15 cellular contexts compared by ENCODE assay signal in the genomic region with DNA sequence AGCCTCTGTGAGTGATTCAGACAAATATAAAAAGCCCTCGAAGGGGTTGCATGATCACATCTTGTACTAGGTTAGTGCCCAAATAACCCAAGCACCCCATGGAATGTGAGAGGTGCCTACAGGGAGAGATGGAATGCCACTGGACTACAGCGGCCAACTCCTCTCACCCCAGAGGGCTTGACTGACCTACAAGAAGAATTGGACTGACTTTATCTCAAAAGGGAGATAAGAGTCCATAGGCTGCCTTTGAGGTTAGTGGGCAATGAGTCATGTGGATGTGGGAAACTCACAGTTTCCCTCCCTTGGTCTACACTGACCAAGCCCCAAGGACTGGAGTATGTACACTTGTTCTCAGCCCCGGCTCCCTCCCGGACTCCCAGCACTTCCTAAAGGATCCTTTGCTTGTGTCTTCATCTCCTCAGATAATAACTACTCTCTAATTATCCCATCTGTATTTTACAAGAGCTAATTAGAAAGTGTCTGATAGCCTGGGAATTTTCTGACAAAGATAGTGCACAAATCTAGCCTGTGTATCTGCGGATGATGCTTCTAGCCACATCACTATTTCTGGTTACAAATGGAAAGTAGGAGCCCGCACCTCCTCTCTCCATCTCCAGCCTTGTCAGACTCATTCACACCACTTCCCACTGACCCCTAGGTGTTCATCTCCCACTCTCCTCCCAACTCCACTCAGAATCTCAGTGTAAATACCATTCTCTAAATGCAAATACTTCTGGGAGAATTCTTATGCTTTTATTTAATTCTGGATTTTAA.
DNase-seq lines count a peak whose midpoint lies in the region; ATAC-seq and TF ChIP-seq lines count a peak whose summit lies in the region.
"Had no signal": no experiment of that assay in that cellular context is flagged by ENCODE, and none has a peak within 500 bp of the region (broad histone marks: within the 10 kb centered on the region; RNA-seq: fewer than 3 reads in every experiment).

No MANE protein-coding gene starts in this region.

- intact Hi-C loops in spleen (cut with DNase I; ENCODE audit: low total_unique reads): no loop called here

- TF ChIP-seq CTCF in upper lobe of left lung (IDR thresholded peaks at IDR 0.05) (no peak), spleen (IDR thresholded peaks at IDR 0.05 in 8 of 11, conservative IDR thresholded peaks at IDR 0.05 in 3 of 11) (no peak)

- H3K36me3 Mint-ChIP-seq in activated naive CD8-positive, alpha-beta T cell treated with anti-CD3 and anti-CD28 coated beads, Interleukin-2, amount 50 U/mL, for 24 hours (ENCODE audit: low read depth): no peaks in the 10 kb centered on the region
- H3K36me3 Mint-ChIP-seq in activated naive CD8-positive, alpha-beta T cell treated with anti-CD3 and anti-CD28 coated beads for 36 hours: no peaks in the 10 kb centered on the region
- H3K36me3 Mint-ChIP-seq: activated naive CD4-positive, alpha-beta T cell treated with anti-CD3 and anti-CD28 coated beads, Interleukin-2, amount 50 U/mL, for 72 hours had no signal

- TF ChIP-seq EP300 in upper lobe of left lung (IDR thresholded peaks at IDR 0.05): peak in 1 of 4 donors; percentile 11

- H3K4me3 ChIP-seq in upper lobe of left lung (no peak overlapping the region), spleen (no peak overlapping the region)
- H3K4me3 ChIP-seq: dorsolateral prefrontal cortex, Peyer's patch, transverse colon had no signal

- DNase-seq in activated naive CD8-positive, alpha-beta T cell treated with anti-CD3 and anti-CD28 coated beads, Interleukin-2, amount 50 U/mL, for 24 hours: no peak
- no peak for DNase-seq in activated naive CD8-positive, alpha-beta T cell treated with anti-CD3 and anti-CD28 coated beads for 36 hours
- peak; percentile 86 for DNase-seq in astrocyte of the hippocampus (ENCODE audit: low read depth, low spot score)
- peak; percentile 91 for DNase-seq in iris pigment epithelial cell (ENCODE audit: low read depth)
- peak in 1 of 2 donors; percentile 31 for DNase-seq in upper lobe of left lung
- DNase-seq in spleen: no peak
- no peak for DNase-seq in GF-D8 (lab: John Stamatoyannopoulos, UW)
- DNase-seq: dorsolateral prefrontal cortex, NCI-H1092, nephron progenitor cell, Peyer's patch, T-helper 9 cell, transverse colon had no signal

- no peaks in the 10 kb centered on the region for H3K27me3 Mint-ChIP-seq in activated naive CD8-positive, alpha-beta T cell treated with anti-CD3 and anti-CD28 coated beads, Interleukin-2, amount 50 U/mL, for 24 hours
- no peaks in the 10 kb centered on the region for H3K27me3 Mint-ChIP-seq in activated naive CD8-positive, alpha-beta T cell treated with anti-CD3 and anti-CD28 coated beads for 36 hours

- no peaks in the 10 kb centered on the region for H3K4me1 Mint-ChIP-seq in activated naive CD8-positive, alpha-beta T cell treated with anti-CD3 and anti-CD28 coated beads, Interleukin-2, amount 50 U/mL, for 24 hours
- no peaks in the 10 kb centered on the region for H3K4me1 Mint-ChIP-seq in activated naive CD8-positive, alpha-beta T cell treated with anti-CD3 and anti-CD28 coated beads for 36 hours

- peak; percentile 33 for ATAC-seq in activated naive CD8-positive, alpha-beta T cell treated with anti-CD3 and anti-CD28 coated beads, Interleukin-2, amount 50 U/mL, for 24 hours
- peak; percentile 58 to 87 for ATAC-seq in upper lobe of left lung (ENCODE audit: low FRiP score in 2 of 2)
- no peak for ATAC-seq in GM21381 (IDR thresholded peaks at IDR 0.05; ENCODE audit: unreplicated experiment)

- no peaks in the 10 kb centered on the region for H3K9me3 ChIP-seq in upper lobe of left lung
- no peaks in the 10 kb centered on the region for H3K9me3 ChIP-seq in spleen
- H3K9me3 ChIP-seq: Peyer's patch, transverse colon had no signal

- H3K4me1 ChIP-seq in upper lobe of left lung: peaks cover 0 to 2% (median 0%) of the 10 kb centered on the region in 4 donors
- H3K4me1 ChIP-seq in spleen: no peaks in the 10 kb centered on the region
- H3K4me1 ChIP-seq: Peyer's patch, transverse colon had no signal

- no peak overlapping the region for H3K27ac Mint-ChIP-seq in activated naive CD8-positive, alpha-beta T cell treated with anti-CD3 and anti-CD28 coated beads, Interleukin-2, amount 50 U/mL, for 24 hours
- H3K27ac Mint-ChIP-seq in activated naive CD8-positive, alpha-beta T cell treated with anti-CD3 and anti-CD28 coated beads for 36 hours: no peak overlapping the region
- H3K27ac Mint-ChIP-seq: activated naive CD4-positive, alpha-beta T cell treated with anti-CD3 and anti-CD28 coated beads, Interleukin-2, amount 50 U/mL, for 72 hours had no signal

- WGBS in upper lobe of left lung, 2 donors: 72 to 76% methylated on average over 6 of the region's 6 CpGs
- WGBS in spleen, 5 donors: 82 to 97% (median 93%) methylated on average over 6 of the region's 6 CpGs

- TF ChIP-seq POLR2A in upper lobe of left lung (IDR thresholded peaks at IDR 0.05) (no peak), spleen (IDR thresholded peaks at IDR 0.05) (no peak)

- no peak overlapping the region for H3K4me3 Mint-ChIP-seq in activated naive CD8-positive, alpha-beta T cell treated with anti-CD3 and anti-CD28 coated beads, Interleukin-2, amount 50 U/mL, for 24 hours
- H3K4me3 Mint-ChIP-seq in activated naive CD8-positive, alpha-beta T cell treated with anti-CD3 and anti-CD28 coated beads for 36 hours: no peak overlapping the region
- H3K4me3 Mint-ChIP-seq: nephron progenitor cell had no signal

- H3K27ac ChIP-seq in upper lobe of left lung: peak overlapping the region in 2 of 4 donors; percentile 27 to 46
- H3K27ac ChIP-seq in spleen: no peak overlapping the region
- H3K27ac ChIP-seq: dorsolateral prefrontal cortex, Peyer's patch, transverse colon had no signal

- no peaks in the 10 kb centered on the region for H3K9me3 Mint-ChIP-seq in activated naive CD8-positive, alpha-beta T cell treated with anti-CD3 and anti-CD28 coated beads, Interleukin-2, amount 50 U/mL, for 24 hours
- no peaks in the 10 kb centered on the region for H3K9me3 Mint-ChIP-seq in activated naive CD8-positive, alpha-beta T cell treated with anti-CD3 and anti-CD28 coated beads for 36 hours

- H3K36me3 ChIP-seq in upper lobe of left lung (no peaks in the 10 kb centered on the region), spleen (no peaks in the 10 kb centered on the region)
- H3K36me3 ChIP-seq: Peyer's patch, transverse colon had no signal

- H3K27me3 ChIP-seq in upper lobe of left lung (no peaks in the 10 kb centered on the region), spleen (replicated peaks in 1 of 7) (no peaks in the 10 kb centered on the region)
- H3K27me3 ChIP-seq: dorsolateral prefrontal cortex, Peyer's patch, transverse colon had no signal

Comparison
In these comparisons a context has a peak if more than half of its experiments do, and no peak if none do; other contexts are left out.
1. DNase-seq: peak in astrocyte of the hippocampus (single experiment) and iris pigment epithelial cell (single experiment); none in activated naive CD8-positive, alpha-beta T cell treated with anti-CD3 and anti-CD28 coated beads, Interleukin-2, amount 50 U/mL, for 24 hours (single experiment), activated naive CD8-positive, alpha-beta T cell treated with anti-CD3 and anti-CD28 coated beads for 36 hours (single experiment), spleen (single experiment) and GF-D8 (single experiment).